Comparison of ENCODE assay signal across 18 cellular contexts in the genomic region with DNA sequence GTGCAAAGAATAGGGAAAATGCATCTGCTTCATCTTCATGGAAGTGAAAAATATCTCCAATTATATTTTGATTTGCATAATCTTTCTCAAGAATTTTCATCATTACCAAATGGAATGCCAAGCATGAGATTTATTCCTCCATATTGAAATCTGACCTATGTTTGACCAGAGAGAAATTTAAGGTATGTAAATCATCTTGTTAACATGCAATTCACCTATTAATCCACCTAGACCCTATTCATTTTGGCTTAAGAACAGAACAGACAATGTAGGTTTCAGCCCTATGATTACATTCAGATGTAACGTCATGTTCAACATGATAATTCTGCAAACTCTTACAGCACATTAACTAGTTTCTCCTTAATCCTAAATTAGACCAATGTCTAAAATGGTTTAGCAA. TPM values are rescaled to one million over a fixed set of nuclear protein-coding genes. Genes with fewer than 3 reads are reported as not detected.
DNase-seq lines count a peak whose midpoint lies in the region; ATAC-seq and TF ChIP-seq lines count a peak whose summit lies in the region.
"Had no signal": no experiment of that assay in that cellular context is flagged by ENCODE, and none has a peak within 500 bp of the region (broad histone marks: within the 10 kb centered on the region; RNA-seq: fewer than 3 reads in every experiment).

No MANE protein-coding gene starts in this region.

- peaks cover 10% of the 10 kb centered on the region for H3K9me3 ChIP-seq in CD4-positive, alpha-beta T cell (ENCODE audit: control insufficient read depth, low read length)
- H3K9me3 ChIP-seq: BE2C had no signal

- no peak overlapping the region for H3K27ac Mint-ChIP-seq in CD4-positive, alpha-beta T cell
- H3K27ac Mint-ChIP-seq: CD14-positive monocyte; CD4-positive, CD25-positive, alpha-beta regulatory T cell; CD8-positive, alpha-beta T cell had no signal

- no peak overlapping the region for H3K27ac ChIP-seq in CD4-positive, alpha-beta T cell (ENCODE audit: low read depth, low read length)
- H3K27ac ChIP-seq: 22Rv1, A549, BLaER1 had no signal

- no peak for TF ChIP-seq CTCF in AG10803 (conservative IDR thresholded peaks at IDR 0.05; ENCODE audit: low read length)
- TF ChIP-seq CTCF in retinal pigment epithelial cell (conservative IDR thresholded peaks at IDR 0.05; ENCODE audit: low read depth, low read length) = no peak
- no peak for TF ChIP-seq CTCF in CD4-positive, alpha-beta T cell (IDR thresholded peaks at IDR 0.05)

- no peak for TF ChIP-seq POLR2A in erythroblast (IDR thresholded peaks at IDR 0.05; ENCODE audit: low read length)

- no peak for ATAC-seq in CD4-positive, alpha-beta T cell (ENCODE audit: poor library complexity)
- ATAC-seq: A549; CD8-positive, alpha-beta T cell had no signal

- H3K4me3 ChIP-seq in AG10803 (ENCODE audit: low read length) = no peak overlapping the region
- no peak overlapping the region for H3K4me3 ChIP-seq in retinal pigment epithelial cell (ENCODE audit: low read length)
- H3K4me3 ChIP-seq: A549, BLaER1 had no signal

- CTCF ChIA-PET in CD4-positive, alpha-beta T cell (lab: Charles Lee) = no interaction called here

- no peaks in the 10 kb centered on the region for H3K27me3 Mint-ChIP-seq in CD4-positive, alpha-beta T cell
- H3K27me3 Mint-ChIP-seq: CD4-positive, CD25-positive, alpha-beta regulatory T cell had no signal

- H3K9me3 Mint-ChIP-seq in CD4-positive, alpha-beta T cell = peaks cover 5% of the 10 kb centered on the region

- DNase-seq in AG10803 (ENCODE audit: low read depth) (peak; percentile 2), NCI-H1048 (lab: John Stamatoyannopoulos, UW) (peak; percentile 33), retinal pigment epithelial cell (ENCODE audit: low read depth) (peak; percentile 52), erythroblast (lab: John Stamatoyannopoulos, UW) (no peak)
- DNase-seq in CD4-positive, alpha-beta T cell = no peak
- DNase-seq in activated CD4-positive, CD25-positive, alpha-beta regulatory T cell treated with anti-CD3 and anti-CD28 coated beads, Interleukin-2, amount 50 U/mL, for 72 hours = no peak
- DNase-seq: BE2C; C1 segment of cervical spinal cord; Caco-2; Calu3; CD4-positive, CD25-positive, alpha-beta regulatory T cell; CD8-positive, alpha-beta T cell; DMS79 treated with DMSO at 0.1 percent for 48 hours; GF-D8 had no signal

- H3K4me1 Mint-ChIP-seq in CD4-positive, alpha-beta T cell (ENCODE audit: low read depth) = no peaks in the 10 kb centered on the region
- H3K4me1 Mint-ChIP-seq: CD14-positive monocyte; CD4-positive, CD25-positive, alpha-beta regulatory T cell had no signal

- H3K27me3 ChIP-seq in CD4-positive, alpha-beta T cell (ENCODE audit: control insufficient read depth, insufficient read depth, low read length) = no peaks in the 10 kb centered on the region
- H3K27me3 ChIP-seq: BE2C, BLaER1 had no signal

- H3K4me3 Mint-ChIP-seq in CD4-positive, alpha-beta T cell = no peak overlapping the region
- H3K4me3 Mint-ChIP-seq: CD14-positive monocyte; CD4-positive, CD25-positive, alpha-beta regulatory T cell; CD8-positive, alpha-beta T cell had no signal

- H3K36me3 Mint-ChIP-seq in CD4-positive, alpha-beta T cell (ENCODE audit: low read depth) = peaks cover 40% of the 10 kb centered on the region
- H3K36me3 Mint-ChIP-seq: CD14-positive monocyte had no signal

- intact Hi-C loops in CD4-positive, alpha-beta T cell (cut with DNase I, micrococcal nuclease) = no loop called here

- POLR2A ChIA-PET in CD4-positive, alpha-beta T cell (lab: Charles Lee) = no interaction called here

RNA-seq across cellular contexts. Expression of a gene that starts 30.8 kb away (rescaled TPM):
- 10 to 100 TPM; 27.7 to 32.2 TPM for total RNA-seq in CD4-positive, alpha-beta T cell

RNA-seq across cellular contexts. Expression of a gene that starts 53.4 kb away (rescaled TPM):
- total RNA-seq in CD4-positive, alpha-beta T cell = 10 to 100 TPM; 14.0 to 15.8 TPM

Comparison
In these comparisons a context has a peak if more than half of its experiments do, and no peak if none do; other contexts are left out.
1. DNase-seq: peak in AG10803 (single experiment), NCI-H1048 (single experiment) and retinal pigment epithelial cell (single experiment); none in CD4-positive, alpha-beta T cell (0 of 10), erythroblast (0 of 2) and activated CD4-positive, CD25-positive, alpha-beta regulatory T cell treated with anti-CD3 and anti-CD28 coated beads, Interleukin-2, amount 50 U/mL, for 72 hours (single experiment).